In genomic region chr5:82319192-82319591, GRCh38 we compare ENCODE assay signal across 9 cellular contexts.
"Had no signal": no experiment of that assay in that cellular context is flagged by ENCODE, and none has a peak within 500 bp of the region (broad histone marks: within the 10 kb centered on the region; RNA-seq: fewer than 3 reads in every experiment).

No MANE protein-coding gene starts in this region.

- H2AFZ ChIP-seq: GM23338 had no signal

- FAIRE-seq: H1, H54, HTR-8/SVneo had no signal

- H3K4me2 ChIP-seq: GM23338 had no signal

- H3K4me3 Mint-ChIP-seq: GM23338, H9 had no signal

- H3K27ac Mint-ChIP-seq: GM23338, H9 had no signal

- ATAC-seq: GM23338 had no signal

- H3K4me1 Mint-ChIP-seq: GM23338 had no signal

- H3K4me3 ChIP-seq: GM23338 had no signal

- DNase-seq: H9, HCEC 1CT, IMR-90, Karpas-422, KG1 had no signal

- H3K9me3 Mint-ChIP-seq: GM23338, H9 had no signal
